ENCODE assay signal across 8 cellular contexts in genomic region chr7:815284-816216, GRCh38. TPM values are rescaled to one million over a fixed set of nuclear protein-coding genes. Genes with fewer than 3 reads are reported as not detected.
A peak's percentile ranks its signal among the peaks of the same experiment; 100 is the strongest.
DNase-seq lines count a peak whose midpoint lies in the region; ATAC-seq and TF ChIP-seq lines count a peak whose summit lies in the region.

No MANE protein-coding gene starts in this region.

- no peaks in the 10 kb centered on the region for H3K9me3 Mint-ChIP-seq in central memory CD8-positive, alpha-beta T cell

- no peak overlapping the region for H4K8ac ChIP-seq in mesendoderm (ENCODE audit: low read depth, low read length)

- H3K4me1 ChIP-seq in Peyer's patch (peaks cover 0 to 33% (median 7%) of the 10 kb centered on the region in 4 donors), mesendoderm (ENCODE audit: control insufficient read depth, low read depth, low read length) (peaks cover 10% of the 10 kb centered on the region), uterus (peaks cover 0 to 4% of the 10 kb centered on the region in 2 donors)

- H2BK15ac ChIP-seq in mesendoderm (replicated peaks; ENCODE audit: low read depth) = no peak overlapping the region

- peaks cover 5% of the 10 kb centered on the region for H3K79me1 ChIP-seq in mesendoderm (ENCODE audit: low read length)

- no peaks in the 10 kb centered on the region for H3K9me3 ChIP-seq in Peyer's patch
- no peaks in the 10 kb centered on the region for H3K9me3 ChIP-seq in uterus

- WGBS in mesendoderm (ENCODE audit: extremely low coverage, insufficient coverage, low lambda C conversion rate) = no CpG with 5 or more reads among the region's 56 CpGs

- H3K4me3 Mint-ChIP-seq in central memory CD8-positive, alpha-beta T cell = peak overlapping the region; percentile 81

- no peaks in the 10 kb centered on the region for H3K27me3 Mint-ChIP-seq in central memory CD8-positive, alpha-beta T cell

- H3K27ac ChIP-seq in Peyer's patch (peak overlapping the region; percentile 22 to 89 (median 56)), mesendoderm (ENCODE audit: low read depth, low read length) (peak overlapping the region; percentile 65), uterus (peak overlapping the region; percentile 97 to 99)

- H2AK5ac ChIP-seq in mesendoderm (ENCODE audit: low read length) = no peak overlapping the region

- ATAC-seq in central memory CD8-positive, alpha-beta T cell (replicated peaks; ENCODE audit: extremely low read depth, poor library complexity, severe bottlenecking) = no peak
- ATAC-seq in HG02571 (IDR thresholded peaks at IDR 0.05; ENCODE audit: unreplicated experiment) = no peak

- H3K23ac ChIP-seq in mesendoderm (ENCODE audit: low read length) = no peak overlapping the region

- H3K27me3 ChIP-seq in Peyer's patch (no peaks in the 10 kb centered on the region), mesendoderm (ENCODE audit: insufficient read depth, low read length, poor library complexity) (no peaks in the 10 kb centered on the region), uterus (no peaks in the 10 kb centered on the region)

- peak overlapping the region; percentile 69 for H3K18ac ChIP-seq in mesendoderm (ENCODE audit: low read length)

- H3K4me1 Mint-ChIP-seq in central memory CD8-positive, alpha-beta T cell = peaks cover 44% of the 10 kb centered on the region

- H3K79me2 ChIP-seq in mesendoderm (ENCODE audit: control insufficient read depth, insufficient read depth, low read length) = peaks cover 35% of the 10 kb centered on the region

- no peak overlapping the region for H4K5ac ChIP-seq in mesendoderm (ENCODE audit: low read length)

- H3K27ac Mint-ChIP-seq in central memory CD8-positive, alpha-beta T cell (ENCODE audit: low read depth) = peak overlapping the region; percentile 25

- peak; percentile 73 for DNase-seq in activated effector memory CD4-positive, alpha-beta T cell treated with anti-CD3 and anti-CD28 coated beads, Interleukin-2, amount 50 U/mL, for 16 hours
- DNase-seq in activated effector memory CD4-positive, alpha-beta T cell treated with Interleukin-2 at 50 U/mL for 16 hours = no peak
- DNase-seq in Peyer's patch (no peak), mesendoderm (peak; percentile 91), uterus (peak; percentile 53 to 61), amniotic stem cell (lab: John Stamatoyannopoulos, UW) (no peak)
- no peak for DNase-seq in central memory CD8-positive, alpha-beta T cell (ENCODE audit: low spot score in 2 of 2)

- no peak overlapping the region for H2BK120ac ChIP-seq in mesendoderm (ENCODE audit: low read depth, low read length)

- TF ChIP-seq POLR2A in Peyer's patch (IDR thresholded peaks at IDR 0.05) (no peak), uterus (IDR thresholded peaks at IDR 0.05) (peak in 1 of 2 donors; percentile 26)

- peaks cover 12% of the 10 kb centered on the region for H3K36me3 Mint-ChIP-seq in central memory CD8-positive, alpha-beta T cell (ENCODE audit: insufficient read depth)

- H3K9ac ChIP-seq in mesendoderm (ENCODE audit: low read length) = peak overlapping the region; percentile 81

- H3K4ac ChIP-seq in mesendoderm (ENCODE audit: low read depth, low read length) = no peak overlapping the region

- H3K36me3 ChIP-seq in Peyer's patch (no peaks in the 10 kb centered on the region), mesendoderm (ENCODE audit: control insufficient read depth, insufficient read depth, low read length) (no peaks in the 10 kb centered on the region), uterus (no peaks in the 10 kb centered on the region)

- peak overlapping the region; percentile 91 for H3K4me2 ChIP-seq in mesendoderm (ENCODE audit: low read length)

- H3K4me3 ChIP-seq in Peyer's patch (peak overlapping the region; percentile 64 to 96 (median 83)), mesendoderm (ENCODE audit: low read length) (peak overlapping the region; percentile 65), uterus (peak overlapping the region; percentile 34 to 43)

- intact Hi-C loops in uterus (cut with DNase I; ENCODE audit: low total_unique reads) = no loop called here

- no peak for TF ChIP-seq CTCF in Peyer's patch (IDR thresholded peaks at IDR 0.05)
- TF ChIP-seq CTCF in uterus (IDR thresholded peaks at IDR 0.05) = no peak

- peak overlapping the region; percentile 90 for H3K56ac ChIP-seq in mesendoderm (ENCODE audit: low read length)

- no peak overlapping the region for H2BK5ac ChIP-seq in mesendoderm (ENCODE audit: low read length)

RNA-seq across cellular contexts. Expression of gene SUN1, which starts 16.7 kb away (rescaled TPM):
- total RNA-seq in Peyer's patch (100 to 1,000 TPM; 113 to 259 (median 192) TPM), uterus (100 to 1,000 TPM; 139 to 624 (median 446) TPM)
- 47.7 TPM for polyA plus RNA-seq in mesendoderm (2013, experiment 1 of 2)
- polyA plus RNA-seq in mesendoderm (2013, experiment 2 of 2) = 47.9 TPM

Comparison
In these comparisons a context has a peak if more than half of its experiments do, and no peak if none do; other contexts are left out.
1. DNase-seq: peak in activated effector memory CD4-positive, alpha-beta T cell treated with anti-CD3 and anti-CD28 coated beads, Interleukin-2, amount 50 U/mL, for 16 hours (single experiment), mesendoderm (single experiment) and uterus (2 of 2); none in activated effector memory CD4-positive, alpha-beta T cell treated with Interleukin-2 at 50 U/mL for 16 hours (single experiment), Peyer's patch (0 of 3), central memory CD8-positive, alpha-beta T cell (0 of 2) and amniotic stem cell (single experiment).
2. Peak in every context shown above with its lines, with median percentiles within 50 percentile points of each other: H3K27ac ChIP-seq and H3K4me3 ChIP-seq.